ENCODE assay signal across 1 cellular context in the genomic region with DNA sequence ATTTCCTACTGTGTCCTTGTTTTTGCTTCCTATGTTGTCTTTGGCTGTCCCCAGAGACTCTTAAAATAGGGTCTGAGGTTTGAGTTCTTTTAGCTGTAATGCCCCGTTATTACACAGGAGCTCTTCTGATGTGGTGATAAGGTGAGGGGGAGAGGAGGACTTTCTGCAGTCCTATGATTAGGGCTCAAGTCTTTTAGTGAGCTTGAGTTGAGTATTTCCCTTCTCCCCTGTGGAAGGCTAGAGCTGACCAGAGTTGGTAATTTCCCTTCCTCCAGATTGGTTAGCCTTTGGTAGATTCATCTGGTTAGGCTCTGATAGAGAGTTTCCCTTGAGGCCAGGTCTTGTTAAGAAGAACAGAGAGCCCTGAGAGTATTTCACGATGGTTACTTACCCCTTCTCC.
TF ChIP-seq lines count a peak whose summit lies in the region.

No MANE protein-coding gene starts in this region.

TF ChIP-seq in WTC11, 78 proteins besides CTCF, POLR2A, EP300 and RAD21 (continued from another document):
- TF ChIP-seq ZNF416 (CRISPR knock-in tag; IDR thresholded peaks at IDR 0.05) = no peak
- TF ChIP-seq, protein P1, sequence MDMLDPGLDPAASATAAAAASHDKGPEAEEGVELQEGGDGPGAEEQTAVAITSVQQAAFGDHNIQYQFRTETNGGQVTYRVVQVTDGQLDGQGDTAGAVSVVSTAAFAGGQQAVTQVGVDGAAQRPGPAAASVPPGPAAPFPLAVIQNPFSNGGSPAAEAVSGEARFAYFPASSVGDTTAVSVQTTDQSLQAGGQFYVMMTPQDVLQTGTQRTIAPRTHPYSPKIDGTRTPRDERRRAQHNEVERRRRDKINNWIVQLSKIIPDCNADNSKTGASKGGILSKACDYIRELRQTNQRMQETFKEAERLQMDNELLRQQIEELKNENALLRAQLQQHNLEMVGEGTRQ (CRISPR knock-in tag; IDR thresholded peaks at IDR 0.05) = no peak
TF ChIP-seq in WTC11: peak in this region for 0.
